ENCODE assay signal across 1 cellular context in the genomic region with DNA sequence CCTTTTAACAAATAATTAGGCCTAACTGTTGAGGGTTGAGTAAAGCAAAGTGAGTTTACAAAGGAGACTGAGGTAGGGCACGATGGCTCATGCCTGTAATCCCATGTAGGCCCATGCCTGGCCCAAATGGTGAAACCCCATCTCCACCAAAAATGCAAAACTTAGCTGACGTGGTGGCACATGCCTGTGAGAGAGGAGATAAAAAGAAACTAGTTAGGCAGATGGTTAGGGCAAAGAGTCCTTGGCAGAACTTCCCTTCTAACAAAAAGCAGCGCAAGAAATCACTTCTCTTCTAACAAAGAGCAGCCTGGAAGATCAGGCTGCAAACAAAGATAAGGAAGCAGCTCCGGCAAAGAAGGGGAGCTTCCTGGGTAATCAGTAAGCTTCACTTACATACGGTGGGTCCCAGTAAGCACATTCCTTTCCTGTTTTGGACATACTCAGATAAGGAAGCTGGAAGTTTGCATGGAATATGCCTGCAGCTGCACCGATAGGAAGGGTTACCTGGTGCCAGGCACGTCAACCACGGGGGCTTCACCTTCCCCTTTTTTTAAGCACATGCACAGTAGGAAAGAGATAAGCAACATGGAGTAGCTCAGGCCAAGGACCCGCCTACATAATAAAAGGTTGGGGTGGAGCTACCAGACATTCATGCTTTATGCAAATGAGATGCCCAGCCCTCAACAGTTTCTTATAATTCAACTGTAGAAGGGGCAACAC.
TF ChIP-seq lines count a peak whose summit lies in the region.

No MANE protein-coding gene starts in this region.

TF ChIP-seq in WTC11, 78 proteins besides CTCF, POLR2A, EP300 and RAD21 (continued from another document):
- TF ChIP-seq ATF3 (CRISPR knock-in tag; conservative IDR thresholded peaks at IDR 0.05) (no peak), GABPB1 (CRISPR knock-in tag; IDR thresholded peaks at IDR 0.05) (no peak), CREB1 (CRISPR knock-in tag; IDR thresholded peaks at IDR 0.05) (no peak), FOXP1 (CRISPR knock-in tag; IDR thresholded peaks at IDR 0.05; ENCODE audit: borderline replicate concordance) (no peak), NFATC4 (CRISPR knock-in tag; IDR thresholded peaks at IDR 0.05) (no peak), ZSCAN18 (CRISPR knock-in tag; IDR thresholded peaks at IDR 0.05) (no peak), ELF4 (CRISPR knock-in tag; IDR thresholded peaks at IDR 0.05; ENCODE audit: low read depth) (no peak), IRF2 (CRISPR knock-in tag; IDR thresholded peaks at IDR 0.05; ENCODE audit: borderline replicate concordance, low read depth) (no peak), AFF4 (CRISPR knock-in tag; IDR thresholded peaks at IDR 0.05; ENCODE audit: borderline replicate concordance) (no peak), IRF1 (CRISPR knock-in tag; IDR thresholded peaks at IDR 0.05) (no peak), MXD4 (CRISPR knock-in tag; IDR thresholded peaks at IDR 0.05; ENCODE audit: borderline replicate concordance) (no peak)
